Comparison of ENCODE assay signal across 8 cellular contexts in genomic region chr11:131748146-131749050, GRCh38.
A peak's percentile ranks its signal among the peaks of the same experiment; 100 is the strongest.
DNase-seq lines count a peak whose midpoint lies in the region; ATAC-seq and TF ChIP-seq lines count a peak whose summit lies in the region.

No MANE protein-coding gene starts in this region.

- H3K27me3 ChIP-seq in CD8-positive, alpha-beta memory T cell (ENCODE audit: insufficient read depth, low read length, poor library complexity, severe bottlenecking) = no peaks in the 10 kb centered on the region

- H3K4me3 Mint-ChIP-seq in activated naive CD4-positive, alpha-beta T cell treated with anti-CD3 and anti-CD28 coated beads for 36 hours = no peak overlapping the region
- H3K4me3 Mint-ChIP-seq in progenitor cell of endocrine pancreas (ENCODE audit: low read depth) = no peak overlapping the region
- no peak overlapping the region for H3K4me3 Mint-ChIP-seq in CD8-positive, alpha-beta memory T cell

- no peak overlapping the region for H3K4me3 ChIP-seq in CD8-positive, alpha-beta memory T cell (ENCODE audit: low read length)

- H3K9me3 Mint-ChIP-seq in activated naive CD4-positive, alpha-beta T cell treated with anti-CD3 and anti-CD28 coated beads for 36 hours = peaks cover 6% of the 10 kb centered on the region
- no peaks in the 10 kb centered on the region for H3K9me3 Mint-ChIP-seq in progenitor cell of endocrine pancreas (ENCODE audit: low read depth)
- peaks cover 0 to 14% (median 8%) of the 10 kb centered on the region in 5 donors for H3K9me3 Mint-ChIP-seq in CD8-positive, alpha-beta memory T cell

- H3K4me1 Mint-ChIP-seq in activated naive CD4-positive, alpha-beta T cell treated with anti-CD3 and anti-CD28 coated beads for 36 hours (ENCODE audit: low read depth) = no peaks in the 10 kb centered on the region
- H3K4me1 Mint-ChIP-seq in progenitor cell of endocrine pancreas (ENCODE audit: low read depth) = no peaks in the 10 kb centered on the region
- H3K4me1 Mint-ChIP-seq in CD8-positive, alpha-beta memory T cell = no peaks in the 10 kb centered on the region

- H3K36me3 ChIP-seq in CD8-positive, alpha-beta memory T cell (ENCODE audit: insufficient read depth, low read length) = no peaks in the 10 kb centered on the region

- intact Hi-C loops in activated naive CD4-positive, alpha-beta T cell treated with anti-CD3 and anti-CD28 coated beads for 36 hours (cut with micrococcal nuclease) = loop anchor here (1.0 to 10.0 kb wide), 3 partner anchors 379 to 1192 kb away; no protein-coding TSS in a partner anchor

- ATAC-seq in HG02610 (IDR thresholded peaks at IDR 0.05; ENCODE audit: unreplicated experiment) = peak; percentile 66

- no peak overlapping the region for H3K27ac Mint-ChIP-seq in activated naive CD4-positive, alpha-beta T cell treated with anti-CD3 and anti-CD28 coated beads for 36 hours
- no peak overlapping the region for H3K27ac Mint-ChIP-seq in progenitor cell of endocrine pancreas
- peak overlapping the region in 1 of 8 donors; percentile 75 for H3K27ac Mint-ChIP-seq in CD8-positive, alpha-beta memory T cell

- DNase-seq in activated naive CD4-positive, alpha-beta T cell treated with anti-CD3 and anti-CD28 coated beads for 36 hours = peak; percentile 58
- DNase-seq in activated naive CD4-positive, alpha-beta T cell treated with Interleukin-2 at 50 U/mL for 16 hours = no peak
- DNase-seq in NCI-H1930 (lab: John Stamatoyannopoulos, UW) (peak; percentile 25 to 44), glomerular visceral epithelial cell (ENCODE audit: extremely low spot score) (peak; percentile 53), progenitor cell of endocrine pancreas (ENCODE audit: low spot score, unreplicated experiment) (peak; percentile 47)
- peak; percentile 30 to 52 for DNase-seq in activated CD4-positive, alpha-beta T cell treated with anti-CD3 and anti-CD28 coated beads, Interleukin-2, amount 50 U/mL, for 48 hours
- no peak for DNase-seq in CD8-positive, alpha-beta memory T cell

- no peaks in the 10 kb centered on the region for H3K4me1 ChIP-seq in CD8-positive, alpha-beta memory T cell (ENCODE audit: insufficient read depth, low read length)

- no peak overlapping the region for H3K27ac ChIP-seq in CD8-positive, alpha-beta memory T cell (ENCODE audit: low read depth, low read length)

- CTCF ChIA-PET in activated naive CD4-positive, alpha-beta T cell treated with anti-CD3 and anti-CD28 coated beads for 36 hours (lab: Charles Lee) = interaction anchor here (0.6 to 2.0 kb wide), 8 partner anchors 9 to 1198 kb away, joined by 3 to 5 read pairs (median 3); no protein-coding TSS in a partner anchor
- CTCF ChIA-PET in CD8-positive, alpha-beta memory T cell (lab: Charles Lee) = interaction anchor here (1.6 to 1.9 kb wide), 2 partner anchors 13 to 21 kb away, joined by 5 read pairs; no protein-coding TSS in a partner anchor

- peak; percentile 87 for TF ChIP-seq CTCF in progenitor cell of endocrine pancreas (IDR thresholded peaks at IDR 0.05; ENCODE audit: unreplicated experiment)

- H3K36me3 Mint-ChIP-seq in activated naive CD4-positive, alpha-beta T cell treated with anti-CD3 and anti-CD28 coated beads for 36 hours (ENCODE audit: low read depth) = peaks cover 3% of the 10 kb centered on the region
- H3K36me3 Mint-ChIP-seq in progenitor cell of endocrine pancreas (ENCODE audit: insufficient read depth) = no peaks in the 10 kb centered on the region
- H3K36me3 Mint-ChIP-seq in CD8-positive, alpha-beta memory T cell = no peaks in the 10 kb centered on the region

- no peaks in the 10 kb centered on the region for H3K9me3 ChIP-seq in CD8-positive, alpha-beta memory T cell (ENCODE audit: low read length)

- POLR2A ChIA-PET in CD8-positive, alpha-beta memory T cell (lab: Charles Lee) = no interaction called here

- H3K27me3 Mint-ChIP-seq in activated naive CD4-positive, alpha-beta T cell treated with anti-CD3 and anti-CD28 coated beads for 36 hours (ENCODE audit: low read depth) = peaks cover 2% of the 10 kb centered on the region
- peaks cover 33% of the 10 kb centered on the region for H3K27me3 Mint-ChIP-seq in progenitor cell of endocrine pancreas
- no peaks in the 10 kb centered on the region for H3K27me3 Mint-ChIP-seq in CD8-positive, alpha-beta memory T cell

Comparison
In these comparisons a context has a peak if more than half of its experiments do, and no peak if none do; other contexts are left out.
1. DNase-seq: peak in activated naive CD4-positive, alpha-beta T cell treated with anti-CD3 and anti-CD28 coated beads for 36 hours (single experiment), NCI-H1930 (2 of 2), activated CD4-positive, alpha-beta T cell treated with anti-CD3 and anti-CD28 coated beads, Interleukin-2, amount 50 U/mL, for 48 hours (2 of 2), glomerular visceral epithelial cell (single experiment) and progenitor cell of endocrine pancreas (single experiment); none in activated naive CD4-positive, alpha-beta T cell treated with Interleukin-2 at 50 U/mL for 16 hours (single experiment) and CD8-positive, alpha-beta memory T cell (0 of 5).